Comparison of ENCODE assay signal across 1 cellular context in the genomic region with DNA sequence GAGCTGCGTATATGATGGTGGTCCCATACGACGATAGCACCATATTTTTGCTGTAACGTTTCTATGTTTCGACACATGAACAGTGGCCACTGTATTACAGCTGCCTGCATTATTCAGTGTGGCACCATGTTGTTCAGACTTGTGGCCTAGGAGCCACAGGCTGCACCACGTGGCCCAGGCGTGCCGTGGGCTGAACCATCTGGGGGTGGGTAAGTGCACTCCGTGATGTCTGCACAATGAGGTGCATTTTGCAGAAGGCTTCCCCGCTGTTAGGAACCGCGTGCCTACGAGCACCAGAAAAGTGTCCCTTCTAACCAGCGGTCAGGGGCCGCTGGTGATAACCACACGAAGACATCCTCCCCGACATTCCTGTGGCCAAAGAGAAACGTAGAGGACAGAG.
TF ChIP-seq lines count a peak whose summit lies in the region.

No MANE protein-coding gene starts in this region.

TF ChIP-seq in H1, 55 proteins besides CTCF, POLR2A, EP300 and RAD21 (continued from another document):
- no peak for TF ChIP-seq FOSL1 (IDR thresholded peaks at IDR 0.05; ENCODE audit: insufficient read depth, low read depth, low read length)
- TF ChIP-seq SIX5 (IDR thresholded peaks at IDR 0.05; ENCODE audit: low read depth, low read length): no peak
